8 cellular contexts compared by ENCODE assay signal in the genomic region with DNA sequence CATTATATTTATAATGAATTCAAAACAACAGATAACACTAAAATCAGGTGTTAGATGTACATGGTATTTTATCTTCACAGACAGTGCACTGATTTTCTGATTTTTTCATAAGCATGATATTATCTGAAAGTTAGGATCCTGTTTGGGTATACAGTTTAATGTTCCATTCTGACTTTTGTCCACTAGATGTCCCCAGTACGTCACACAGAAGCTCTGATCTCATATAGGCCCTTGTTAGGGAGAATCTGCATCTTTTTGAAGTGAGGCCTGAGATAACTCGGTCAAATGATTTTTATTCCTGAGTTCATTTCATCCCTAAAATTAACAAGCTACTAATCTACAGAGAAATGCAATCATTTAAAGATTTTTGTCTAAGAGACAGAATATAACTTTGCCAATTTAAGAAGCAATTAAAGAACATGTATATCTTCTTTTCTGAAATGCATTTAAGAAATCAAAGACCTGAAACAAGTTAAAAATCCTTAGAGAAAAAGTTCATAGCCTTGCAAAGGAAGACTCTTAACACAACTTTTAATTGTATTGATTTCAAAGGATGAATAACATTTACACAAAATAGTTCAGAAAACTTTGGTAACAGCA.
DNase-seq lines count a peak whose midpoint lies in the region; ATAC-seq and TF ChIP-seq lines count a peak whose summit lies in the region.

No MANE protein-coding gene starts in this region.

- ATAC-seq in RWPE2 (ENCODE audit: low read depth): peak; percentile 92

- H3K36me3 ChIP-seq in A673 (ENCODE audit: insufficient read depth, low read length, poor library complexity, severe bottlenecking) (no peaks in the 10 kb centered on the region), H7 (replicated peaks; ENCODE audit: control insufficient read depth, insufficient read depth, low read length) (no peaks in the 10 kb centered on the region), KOPT-K1 (ENCODE audit: insufficient read depth, low read length) (peaks cover 20% of the 10 kb centered on the region), RWPE2 (ENCODE audit: low read depth) (no peaks in the 10 kb centered on the region)

- DNase-seq in A673 (ENCODE audit: low spot score): peak; percentile 83
- peak; percentile 21 for DNase-seq in GM04503 (ENCODE audit: low read depth)
- DNase-seq in H7: peak; percentile 13
- no peak for DNase-seq in RWPE2 (ENCODE audit: low spot score)
- peak; percentile 77 for DNase-seq in epithelial cell of esophagus (ENCODE audit: low read depth)
- DNase-seq in myocyte (ENCODE audit: low read depth): peak; percentile 79
- no peak for DNase-seq in islet precursor cell

- H3K27ac ChIP-seq in A673 (ENCODE audit: low read depth, low read length, poor library complexity, severe bottlenecking) (no peak overlapping the region), KOPT-K1 (ENCODE audit: low read depth, low read length, poor library complexity, severe bottlenecking) (peak overlapping the region; percentile 100), RWPE2 (ENCODE audit: poor library complexity, severe bottlenecking) (no peak overlapping the region)

- H3K9me3 ChIP-seq in A673 (ENCODE audit: low read depth, low read length, poor library complexity, severe bottlenecking) (no peaks in the 10 kb centered on the region), KOPT-K1 (ENCODE audit: insufficient read depth, low read length, poor library complexity, severe bottlenecking) (no peaks in the 10 kb centered on the region), RWPE2 (ENCODE audit: severe bottlenecking) (no peaks in the 10 kb centered on the region)

- H3K27me3 ChIP-seq in A673 (replicated peaks; ENCODE audit: insufficient read depth, low read depth, low read length, poor library complexity): no peaks in the 10 kb centered on the region
- H3K27me3 ChIP-seq in H7 (ENCODE audit: control insufficient read depth, insufficient read depth, low read length): no peaks in the 10 kb centered on the region
- H3K27me3 ChIP-seq in RWPE2 (ENCODE audit: insufficient read depth, poor library complexity, severe bottlenecking): peaks cover 3% of the 10 kb centered on the region

- TF ChIP-seq CTCF in A673 (conservative IDR thresholded peaks at IDR 0.05; ENCODE audit: low read depth, low read length): peak; percentile 88
- peak; percentile 93 for TF ChIP-seq CTCF in RWPE2 (IDR thresholded peaks at IDR 0.05; ENCODE audit: poor library complexity, severe bottlenecking)
- TF ChIP-seq CTCF in epithelial cell of esophagus (IDR thresholded peaks at IDR 0.05; ENCODE audit: insufficient read depth, low read depth, low read length, missing control alignments): peak; percentile 77

- CTCF ChIA-PET in A673 (lab: Charles Lee): interaction anchor here (0.7 kb wide), 1 partner anchor 104 kb away, joined by 6 read pairs; no protein-coding TSS in a partner anchor

- H3K4me1 ChIP-seq in A673 (ENCODE audit: insufficient read depth, low read length, poor library complexity, severe bottlenecking) (peaks cover 9% of the 10 kb centered on the region), RWPE2 (ENCODE audit: insufficient read depth, poor library complexity, severe bottlenecking) (peaks cover 3% of the 10 kb centered on the region)

- H3K4me3 ChIP-seq in A673 (ENCODE audit: low read depth, low read length, poor library complexity, severe bottlenecking) (no peak overlapping the region), H7 (ENCODE audit: insufficient read depth, low read depth, low read length) (no peak overlapping the region), RWPE2 (ENCODE audit: severe bottlenecking) (no peak overlapping the region), epithelial cell of esophagus (ENCODE audit: low read length) (no peak overlapping the region)

- BruUV-seq in A673 (replicated peaks; lab: Mats Ljungman, UMichigan): no TSS peak

- POLR2A ChIA-PET in A673 (lab: Charles Lee; ENCODE audit: low non-redundant PET): no interaction called here

- intact Hi-C loops in A673 (cut with micrococcal nuclease; ENCODE audit: unreplicated experiment): loop anchor here (2.0 kb wide), 1 partner anchor 34 kb away; no protein-coding TSS in a partner anchor

Comparison
In these comparisons a context has a peak if more than half of its experiments do, and no peak if none do; other contexts are left out.
1. DNase-seq: peak in A673 (single experiment), GM04503 (single experiment), H7 (single experiment), epithelial cell of esophagus (single experiment) and myocyte (single experiment); none in RWPE2 (single experiment) and islet precursor cell (single experiment).
2. Peak in every context shown above with its lines, with median percentiles within 50 percentile points of each other: CTCF ChIP-seq.